In the genomic region with DNA sequence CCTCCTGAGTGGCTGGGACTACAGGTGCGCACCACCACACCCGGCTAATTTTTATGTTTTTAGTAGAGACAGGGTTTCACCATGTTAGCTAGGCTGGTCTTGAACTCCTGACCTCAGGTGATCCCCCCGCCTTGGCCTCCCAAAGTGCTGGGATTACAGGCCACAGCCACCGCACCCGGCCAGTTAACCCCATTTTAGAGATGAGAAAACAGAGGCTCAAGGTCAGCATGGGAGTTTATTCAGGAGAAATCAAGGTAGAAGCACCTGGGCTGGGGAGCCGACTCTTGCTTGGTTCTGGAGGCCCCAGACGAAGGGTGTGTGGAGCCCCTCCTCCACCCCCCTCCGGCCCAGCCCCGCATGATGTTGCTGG, we compare ENCODE assay signal across 9 cellular contexts. TPM values are rescaled to one million over a fixed set of nuclear protein-coding genes. Genes with fewer than 3 reads are reported as not detected.
DNase-seq lines count a peak whose midpoint lies in the region; ATAC-seq and TF ChIP-seq lines count a peak whose summit lies in the region.
"Not testable (repeated sequence)": the region's sequence is repeated elsewhere in the genome, so short reads cannot be mapped to it uniquely, and the experiment has no call there.
"Had no signal": no experiment of that assay in that cellular context is flagged by ENCODE, and none has a peak within 500 bp of the region (broad histone marks: within the 10 kb centered on the region; RNA-seq: fewer than 3 reads in every experiment).

No MANE protein-coding gene starts in this region.

- H3K4me3 Mint-ChIP-seq in HFFc6 (peak overlapping the region; percentile 88), T-helper 17 cell (peak overlapping the region; percentile 95), natural killer cell (peak overlapping the region; percentile 95)
- peak overlapping the region; percentile 88 for H3K4me3 Mint-ChIP-seq in activated naive CD4-positive, alpha-beta T cell treated with anti-CD3 and anti-CD28 coated beads for 36 hours
- H3K4me3 Mint-ChIP-seq in central memory CD8-positive, alpha-beta T cell = peak overlapping the region; percentile 86
- H3K4me3 Mint-ChIP-seq in stimulated activated naive CD8-positive, alpha-beta T cell treated with anti-CD3 and anti-CD28 coated beads, Interleukin-15, amount 100 ng/mL, for 72 hours = peak overlapping the region; percentile 85 to 94

- H3K4me1 Mint-ChIP-seq in HFFc6 (ENCODE audit: low read depth) (peaks cover 37% of the 10 kb centered on the region), T-helper 17 cell (peaks cover 40% of the 10 kb centered on the region), natural killer cell (peaks cover 54 to 65% of the 10 kb centered on the region in 2 donors)
- H3K4me1 Mint-ChIP-seq in activated naive CD4-positive, alpha-beta T cell treated with anti-CD3 and anti-CD28 coated beads for 36 hours (ENCODE audit: low read depth) = peaks cover 53% of the 10 kb centered on the region
- peaks cover 39% of the 10 kb centered on the region for H3K4me1 Mint-ChIP-seq in central memory CD8-positive, alpha-beta T cell
- H3K4me1 Mint-ChIP-seq in stimulated activated naive CD8-positive, alpha-beta T cell treated with anti-CD3 and anti-CD28 coated beads, Interleukin-15, amount 100 ng/mL, for 72 hours = peaks cover 77% of the 10 kb centered on the region

- not testable (repeated sequence) for H3K9me3 Mint-ChIP-seq in HFFc6; activated naive CD4-positive, alpha-beta T cell treated with anti-CD3 and anti-CD28 coated beads for 36 hours; central memory CD8-positive, alpha-beta T cell; natural killer cell; stimulated activated naive CD8-positive, alpha-beta T cell treated with anti-CD3 and anti-CD28 coated beads, Interleukin-15, amount 100 ng/mL, for 72 hours

- CTCF ChIA-PET in activated naive CD4-positive, alpha-beta T cell treated with anti-CD3 and anti-CD28 coated beads for 36 hours (lab: Charles Lee) = interaction anchor here (1.0 to 1.7 kb wide), 5 partner anchors 13 to 45 kb away, joined by 3 to 6 read pairs (median 4); no protein-coding TSS in a partner anchor

- TF ChIP-seq CTCF in HFFc6 (IDR thresholded peaks at IDR 0.05); hepatocyte (IDR thresholded peaks at IDR 0.05; ENCODE audit: poor library complexity); natural killer cell (IDR thresholded peaks at IDR 0.05): not testable (repeated sequence)

- peaks cover 67 to 82% (median 73%) of the 10 kb centered on the region in 10 experiments for H3K4me1 ChIP-seq in BLaER1 treated with 17β-estradiol and CSF1 and Interleukin-3, amounts not matched to agents 10 nM and 100 nM
- not testable (repeated sequence) for H3K4me1 ChIP-seq in hepatocyte (ENCODE audit: insufficient read depth)

- intact Hi-C loops in activated naive CD4-positive, alpha-beta T cell treated with anti-CD3 and anti-CD28 coated beads for 36 hours (cut with micrococcal nuclease) = loop anchor here (2.0 kb wide), 1 partner anchor 14 kb away; no protein-coding TSS in a partner anchor
- intact Hi-C loops in natural killer cell (cut with micrococcal nuclease) = loop anchor here (1.0 to 5.0 kb wide), 2 partner anchors 24 to 73 kb away; a partner anchor contains a TSS

- not testable (repeated sequence) for H3K27me3 Mint-ChIP-seq in HFFc6 (ENCODE audit: insufficient read depth); T-helper 17 cell; activated naive CD4-positive, alpha-beta T cell treated with anti-CD3 and anti-CD28 coated beads for 36 hours (ENCODE audit: low read depth); central memory CD8-positive, alpha-beta T cell; natural killer cell (ENCODE audit: low read depth in 2 of 2); stimulated activated naive CD8-positive, alpha-beta T cell treated with anti-CD3 and anti-CD28 coated beads, Interleukin-15, amount 100 ng/mL, for 72 hours

- not testable (repeated sequence) for H3K36me3 Mint-ChIP-seq in HFFc6 (ENCODE audit: low read depth); T-helper 17 cell (ENCODE audit: low read depth); natural killer cell
- peaks cover 31% of the 10 kb centered on the region for H3K36me3 Mint-ChIP-seq in activated naive CD4-positive, alpha-beta T cell treated with anti-CD3 and anti-CD28 coated beads for 36 hours (ENCODE audit: low read depth)
- peaks cover 69% of the 10 kb centered on the region for H3K36me3 Mint-ChIP-seq in central memory CD8-positive, alpha-beta T cell (ENCODE audit: insufficient read depth)

- H3K4me3 ChIP-seq in BLaER1 treated with 17β-estradiol and CSF1 and Interleukin-3, amounts not matched to agents 10 nM and 100 nM = peak overlapping the region; percentile 69 to 94 (median 76)
- not testable (repeated sequence) for H3K4me3 ChIP-seq in hepatocyte

- peaks cover 0 to 61% (median 18%) of the 10 kb centered on the region in 11 experiments; a peak in 12 of 22 replicates for H4K20me1 ChIP-seq in BLaER1 treated with 17β-estradiol and CSF1 and Interleukin-3, amounts not matched to agents 10 nM and 100 nM
- not testable (repeated sequence) for H4K20me1 ChIP-seq in hepatocyte (ENCODE audit: insufficient read depth, poor library complexity, severe bottlenecking)

- H3K9me2 ChIP-seq in hepatocyte (replicated peaks; ENCODE audit: insufficient read depth) = not testable (repeated sequence)

- peak overlapping the region in 10 of 11 experiments; percentile 72 to 100 (median 98); a peak in 19 of 22 replicates for H3K27ac ChIP-seq in BLaER1 treated with 17β-estradiol and CSF1 and Interleukin-3, amounts not matched to agents 10 nM and 100 nM
- not testable (repeated sequence) for H3K27ac ChIP-seq in hepatocyte

- H3K27me3 ChIP-seq in BLaER1 treated with 17β-estradiol and CSF1 and Interleukin-3, amounts not matched to agents 10 nM and 100 nM; hepatocyte: not testable (repeated sequence)

- peak overlapping the region; percentile 89 to 100 (median 98) for H3K4me2 ChIP-seq in BLaER1 treated with 17β-estradiol and CSF1 and Interleukin-3, amounts not matched to agents 10 nM and 100 nM
- peak overlapping the region; percentile 96 for H3K4me2 ChIP-seq in hepatocyte

- H3K9ac ChIP-seq in BLaER1 treated with 17β-estradiol and CSF1 and Interleukin-3, amounts not matched to agents 10 nM and 100 nM = peak overlapping the region; percentile 84 to 96 (median 88)

- DNase-seq in HFFc6; T-helper 17 cell; activated naive CD4-positive, alpha-beta T cell treated with anti-CD3 and anti-CD28 coated beads for 36 hours; central memory CD8-positive, alpha-beta T cell (ENCODE audit: low spot score in 2 of 2); hepatocyte (ENCODE audit: low spot score); natural killer cell; stimulated activated naive CD8-positive, alpha-beta T cell treated with anti-CD3 and anti-CD28 coated beads, Interleukin-15, amount 100 ng/mL, for 72 hours: not testable (repeated sequence)

- peaks cover 54 to 69% (median 63%) of the 10 kb centered on the region in 11 experiments for H3K36me3 ChIP-seq in BLaER1 treated with 17β-estradiol and CSF1 and Interleukin-3, amounts not matched to agents 10 nM and 100 nM
- not testable (repeated sequence) for H3K36me3 ChIP-seq in hepatocyte (replicated peaks; ENCODE audit: insufficient read depth, low read depth)

- H3K9me3 ChIP-seq in BLaER1 treated with 17β-estradiol and CSF1 and Interleukin-3, amounts not matched to agents 10 nM and 100 nM (replicated peaks in 1 of 11); T-helper 17 cell (ENCODE audit: control insufficient read depth, low read length, poor library complexity, severe bottlenecking); hepatocyte (ENCODE audit: low read depth): not testable (repeated sequence)

- not testable (repeated sequence) for H3K79me2 ChIP-seq in hepatocyte

- WGBS in hepatocyte (ENCODE audit: low lambda C conversion rate, missing lambda C conversion rate) = 99% methylated on average over 9 of the region's 9 CpGs

- 0 out of 2 replicates have a peak overlapping the region, but pooled peaks have one; percentile 56 for H3K27ac Mint-ChIP-seq in HFFc6
- H3K27ac Mint-ChIP-seq in T-helper 17 cell = peak overlapping the region; percentile 94
- H3K27ac Mint-ChIP-seq in activated naive CD4-positive, alpha-beta T cell treated with anti-CD3 and anti-CD28 coated beads for 36 hours = peak overlapping the region; percentile 91
- H3K27ac Mint-ChIP-seq in central memory CD8-positive, alpha-beta T cell (ENCODE audit: low read depth) = peak overlapping the region; percentile 98
- peak overlapping the region; percentile 98 to 99 for H3K27ac Mint-ChIP-seq in natural killer cell
- H3K27ac Mint-ChIP-seq in stimulated activated naive CD8-positive, alpha-beta T cell treated with anti-CD3 and anti-CD28 coated beads, Interleukin-15, amount 100 ng/mL, for 72 hours = peak overlapping the region; percentile 85 to 96

- H2AFZ ChIP-seq in hepatocyte = not testable (repeated sequence)

- ATAC-seq in T-helper 17 cell; central memory CD8-positive, alpha-beta T cell (replicated peaks; ENCODE audit: extremely low read depth, poor library complexity, severe bottlenecking); natural killer cell; stimulated activated naive CD8-positive, alpha-beta T cell treated with anti-CD3 and anti-CD28 coated beads, Interleukin-15, amount 100 ng/mL, for 72 hours: not testable (repeated sequence)

RNA-seq across cellular contexts. Expression of a gene that starts 1.3 kb away (rescaled TPM):
- total RNA-seq in HFFc6 (2021; fragmentation: NEBNext Ultra II Directional; extraction: Animal tissue kit (Norgen Biotek cat#: 25700)) = 10 to 100 TPM; 23.0 to 41.3 (median 38.3) TPM
- total RNA-seq in T-helper 17 cell (100 to 1,000 TPM; 142 to 182 TPM), hepatocyte (15.6 and 19.1 TPM in 2 replicates), natural killer cell (100 to 1,000 TPM; 520 to 776 (median 743) TPM)
- total RNA-seq in activated naive CD4-positive, alpha-beta T cell treated with anti-CD3 and anti-CD28 coated beads for 36 hours = 100 to 1,000 TPM; 146 to 150 TPM
- 35.2 and 42.9 TPM in 2 replicates for polyA plus RNA-seq in hepatocyte

RNA-seq across cellular contexts. Expression of a gene that starts 23.5 kb away (rescaled TPM):
- total RNA-seq in HFFc6 (2021; fragmentation: NEBNext Ultra II Directional; extraction: Animal tissue kit (Norgen Biotek cat#: 25700)) = 10 to 100 TPM; 66.9 to 72.7 (median 69.5) TPM
- 100 to 1,000 TPM; 302 to 378 TPM for total RNA-seq in T-helper 17 cell
- total RNA-seq in activated naive CD4-positive, alpha-beta T cell treated with anti-CD3 and anti-CD28 coated beads for 36 hours = 10 to 100 TPM; 66.9 to 68.5 TPM
- total RNA-seq in hepatocyte = 28.1 and 32.7 TPM in 2 replicates
- polyA plus RNA-seq in hepatocyte = 64.6 and 68.7 TPM in 2 replicates
- total RNA-seq in natural killer cell = 100 to 1,000 TPM; 319 to 380 (median 338) TPM

RNA-seq across cellular contexts. Expression of a gene that starts 23.6 kb away (rescaled TPM):
- total RNA-seq in HFFc6 (2021; fragmentation: NEBNext Ultra II Directional; extraction: Animal tissue kit (Norgen Biotek cat#: 25700)) = 10 to 100 TPM; 51.5 to 66.7 (median 57.3) TPM
- total RNA-seq in T-helper 17 cell (10 to 100 TPM; 56.0 to 60.5 TPM), hepatocyte (22.2 and 27.4 TPM in 2 replicates), natural killer cell (100 to 1,000 TPM; 101 to 105 (median 102) TPM)
- total RNA-seq in activated naive CD4-positive, alpha-beta T cell treated with anti-CD3 and anti-CD28 coated beads for 36 hours = 10 to 100 TPM; 21.6 to 24.7 TPM
- 17.6 and 20.0 TPM in 2 replicates for polyA plus RNA-seq in hepatocyte

RNA-seq across cellular contexts. Expression of a gene that starts 25.2 kb away (rescaled TPM):
- 10 to 100 TPM; 42.1 to 51.1 (median 46.5) TPM for total RNA-seq in HFFc6 (2021; fragmentation: NEBNext Ultra II Directional; extraction: Animal tissue kit (Norgen Biotek cat#: 25700))
- total RNA-seq in T-helper 17 cell = 10 to 100 TPM; 63.1 to 64.6 TPM
- 10 to 100 TPM; 28.9 to 32.7 TPM for total RNA-seq in activated naive CD4-positive, alpha-beta T cell treated with anti-CD3 and anti-CD28 coated beads for 36 hours
- total RNA-seq in hepatocyte = 39.3 and 40.5 TPM in 2 replicates
- polyA plus RNA-seq in hepatocyte = 55.3 and 59.5 TPM in 2 replicates
- 10 to 100 TPM; 85.3 to 94.5 (median 94.0) TPM for total RNA-seq in natural killer cell

RNA-seq across cellular contexts. Expression of a gene that starts 43.6 kb away (rescaled TPM):
- total RNA-seq in HFFc6 (2021; fragmentation: NEBNext Ultra II Directional; extraction: Animal tissue kit (Norgen Biotek cat#: 25700)) = under 1 TPM in 3 of 6 experiments, not detected in 3; 0.16 to 0.31 (median 0.30) TPM
- total RNA-seq in T-helper 17 cell (1 to 10 TPM; 4.7 to 5.7 TPM), hepatocyte (not detected in 2 replicates), natural killer cell (10 to 100 TPM in 1 of 3 donors, 1 to 10 TPM in 2; 6.3 to 11.2 (median 7.1) TPM)
- under 1 TPM in 1 of 2 experiments, not detected in 1; 0.35 TPM for total RNA-seq in activated naive CD4-positive, alpha-beta T cell treated with anti-CD3 and anti-CD28 coated beads for 36 hours
- polyA plus RNA-seq in hepatocyte = 0.37 TPM in 1 of 2 replicates, not detected in the other
- total RNA-seq: osteoblast had no signal
